Comparison of ENCODE assay signal across 14 cellular contexts in genomic region chr10:132333386-132333785, GRCh38. TPM values are rescaled to one million over a fixed set of nuclear protein-coding genes. Genes with fewer than 3 reads are reported as not detected.
DNase-seq lines count a peak whose midpoint lies in the region; ATAC-seq and TF ChIP-seq lines count a peak whose summit lies in the region.
"Had no signal": no experiment of that assay in that cellular context is flagged by ENCODE, and none has a peak within 500 bp of the region (broad histone marks: within the 10 kb centered on the region; RNA-seq: fewer than 3 reads in every experiment).

No MANE protein-coding gene starts in this region.

- no peak for ATAC-seq in GM19023 (IDR thresholded peaks at IDR 0.05; ENCODE audit: unreplicated experiment)
- ATAC-seq in left colon: no peak
- ATAC-seq in HG03095 (IDR thresholded peaks at IDR 0.05; ENCODE audit: unreplicated experiment): no peak
- ATAC-seq: right cardiac atrium had no signal

- CTCF ChIA-PET in Caco-2 (lab: Charles Lee): no interaction called here
- CTCF ChIA-PET in activated CD4-positive, alpha-beta memory T cell treated with anti-CD3 and anti-CD28 coated beads for 36 hours (lab: Charles Lee): no interaction called here

- H4K20me1 ChIP-seq in BLaER1 (peaks cover 23% of the 10 kb centered on the region), MM.1S (ENCODE audit: insufficient read depth, low read length) (no peaks in the 10 kb centered on the region)

- no peaks in the 10 kb centered on the region for H3K9me2 ChIP-seq in MM.1S (replicated peaks; ENCODE audit: insufficient read depth, low read length)

- no TSS peak for BruUV-seq in Caco-2 (replicated peaks; lab: Mats Ljungman, UMichigan)

- DNase-seq in Caco-2 (no peak), MM.1S (no peak), left colon (no peak)
- DNase-seq in activated CD4-positive, alpha-beta memory T cell treated with anti-CD3 and anti-CD28 coated beads for 36 hours: no peak
- DNase-seq: GF-D8; NCI-H2107; SJCRH30; stimulated activated CD4-positive, alpha-beta T cell treated with anti-CD3 and anti-CD28 coated beads, Interleukin-4, amount 100 ng/mL, for 24 hours; stimulated activated naive CD4-positive, alpha-beta T cell had no signal

- no peak overlapping the region for H3K9ac ChIP-seq in BLaER1
- peak overlapping the region; percentile 82 for H3K9ac ChIP-seq in mucosa of stomach (ENCODE audit: low read length)
- no peak overlapping the region for H3K9ac ChIP-seq in MM.1S (ENCODE audit: low read length)

- H3K27me3 Mint-ChIP-seq in Caco-2 (ENCODE audit: insufficient read depth, unreplicated experiment): no peaks in the 10 kb centered on the region
- H3K27me3 Mint-ChIP-seq in activated CD4-positive, alpha-beta memory T cell treated with anti-CD3 and anti-CD28 coated beads for 36 hours: peaks cover 1% of the 10 kb centered on the region

- intact Hi-C loops in Caco-2 (cut with micrococcal nuclease; ENCODE audit: unreplicated experiment) (no loop called here), left colon (cut with DNase I, micrococcal nuclease) (no loop called here)
- intact Hi-C loops in activated CD4-positive, alpha-beta memory T cell treated with anti-CD3 and anti-CD28 coated beads for 36 hours (cut with micrococcal nuclease): loop anchor here (2.0 to 5.0 kb wide), 4 partner anchors 64 to 975 kb away; partner anchors contain the start of genes PPP2R2D, PWWP2B, TUBGCP2 and ZNF511

- H3K27ac ChIP-seq in BLaER1 (no peak overlapping the region), MM.1S (ENCODE audit: low read length) (no peak overlapping the region)
- H3K27ac ChIP-seq: SJCRH30 had no signal

- H3K36me3 Mint-ChIP-seq in Caco-2 (ENCODE audit: insufficient read depth, unreplicated experiment): peaks cover 45% of the 10 kb centered on the region
- H3K36me3 Mint-ChIP-seq in activated CD4-positive, alpha-beta memory T cell treated with anti-CD3 and anti-CD28 coated beads for 36 hours: peaks cover 19% of the 10 kb centered on the region

- peaks cover 4% of the 10 kb centered on the region for H3F3A ChIP-seq in MM.1S (ENCODE audit: insufficient read depth, low read length)

- peak overlapping the region; percentile 83 for H3K27ac Mint-ChIP-seq in Caco-2 (ENCODE audit: unreplicated experiment)
- H3K27ac Mint-ChIP-seq in activated CD4-positive, alpha-beta memory T cell treated with anti-CD3 and anti-CD28 coated beads for 36 hours: no peak overlapping the region

- no peak overlapping the region for H2AFZ ChIP-seq in MM.1S (ENCODE audit: low read length)

- H3K9me3 ChIP-seq in BLaER1 (no peaks in the 10 kb centered on the region), Caco-2 (no peaks in the 10 kb centered on the region), mucosa of stomach (ENCODE audit: control insufficient read depth, low read length) (no peaks in the 10 kb centered on the region), MM.1S (replicated peaks; ENCODE audit: insufficient read depth, low read length) (no peaks in the 10 kb centered on the region)
- H3K9me3 ChIP-seq: SJCRH30 had no signal

- TF ChIP-seq CTCF in Caco-2 (IDR thresholded peaks at IDR 0.05; ENCODE audit: insufficient read depth in 1 of 2, low read depth in 1 of 2, low read length in 1 of 2, severe bottlenecking in 1 of 2, unreplicated experiment in 1 of 2) (no peak), MM.1S (IDR thresholded peaks at IDR 0.05; ENCODE audit: low read length) (no peak)

- peak overlapping the region; percentile 93 for H3K4me2 ChIP-seq in BLaER1
- no peak overlapping the region for H3K4me2 ChIP-seq in MM.1S (ENCODE audit: low read depth, low read length)

- no peaks in the 10 kb centered on the region for H3K27me3 ChIP-seq in BLaER1
- H3K27me3 ChIP-seq in Caco-2 (replicated peaks; ENCODE audit: control insufficient read depth, insufficient read depth, low read length): no peaks in the 10 kb centered on the region
- no peaks in the 10 kb centered on the region for H3K27me3 ChIP-seq in mucosa of stomach (ENCODE audit: control insufficient read depth, insufficient read depth, low read length)
- H3K27me3 ChIP-seq in MM.1S (replicated peaks; ENCODE audit: insufficient read depth, low read length): no peaks in the 10 kb centered on the region
- H3K27me3 ChIP-seq: SJCRH30 had no signal

- H3K9me3 Mint-ChIP-seq in Caco-2 (ENCODE audit: unreplicated experiment): no peaks in the 10 kb centered on the region
- H3K9me3 Mint-ChIP-seq in activated CD4-positive, alpha-beta memory T cell treated with anti-CD3 and anti-CD28 coated beads for 36 hours: peaks cover 2% of the 10 kb centered on the region

- H3K4me1 ChIP-seq in BLaER1 (peaks cover 60% of the 10 kb centered on the region), Caco-2 (peaks cover 18% of the 10 kb centered on the region; the same call in 1 of the 2 replicates), mucosa of stomach (ENCODE audit: control insufficient read depth, insufficient read depth, low read length) (peaks cover 30% of the 10 kb centered on the region), MM.1S (ENCODE audit: low read length) (peaks cover 6% of the 10 kb centered on the region; the same call in 1 of the 2 replicates)
- H3K4me1 ChIP-seq: SJCRH30 had no signal

- H3K79me2 ChIP-seq in MM.1S (ENCODE audit: low read length): peaks cover 29% of the 10 kb centered on the region

- H3K4me3 ChIP-seq in BLaER1 (no peak overlapping the region), Caco-2 (ENCODE audit: low read depth, low read length) (no peak overlapping the region), mucosa of stomach (ENCODE audit: low read length) (no peak overlapping the region), MM.1S (ENCODE audit: low read length) (no peak overlapping the region)

- H3K4me3 Mint-ChIP-seq in Caco-2 (ENCODE audit: unreplicated experiment): peak overlapping the region; percentile 91
- H3K4me3 Mint-ChIP-seq in activated CD4-positive, alpha-beta memory T cell treated with anti-CD3 and anti-CD28 coated beads for 36 hours: peak overlapping the region; percentile 90

- POLR2A ChIA-PET in Caco-2 (lab: Charles Lee): no interaction called here
- POLR2A ChIA-PET in activated CD4-positive, alpha-beta memory T cell treated with anti-CD3 and anti-CD28 coated beads for 36 hours (lab: Charles Lee): no interaction called here

- peaks cover 33% of the 10 kb centered on the region for H3K4me1 Mint-ChIP-seq in Caco-2 (ENCODE audit: low read depth, unreplicated experiment)
- peaks cover 40% of the 10 kb centered on the region for H3K4me1 Mint-ChIP-seq in activated CD4-positive, alpha-beta memory T cell treated with anti-CD3 and anti-CD28 coated beads for 36 hours (ENCODE audit: low read depth)

- peaks cover 15% of the 10 kb centered on the region for H3K36me3 ChIP-seq in BLaER1
- H3K36me3 ChIP-seq in Caco-2 (ENCODE audit: control insufficient read depth, insufficient read depth, low read length): no peaks in the 10 kb centered on the region
- no peaks in the 10 kb centered on the region for H3K36me3 ChIP-seq in mucosa of stomach (ENCODE audit: control insufficient read depth, insufficient read depth, low read length)
- no peaks in the 10 kb centered on the region for H3K36me3 ChIP-seq in MM.1S (replicated peaks; ENCODE audit: insufficient read depth, low read length)
- H3K36me3 ChIP-seq: SJCRH30 had no signal

RNA-seq across cellular contexts. Expression of gene LRRC27, which starts 1.4 kb away (rescaled TPM):
- total RNA-seq in Caco-2 (2022): 11.7 and 12.5 TPM in 2 replicates
- total RNA-seq in activated CD4-positive, alpha-beta memory T cell treated with anti-CD3 and anti-CD28 coated beads for 36 hours: 1 to 10 TPM; 2.5 to 2.8 TPM
- 1 to 10 TPM; 6.5 to 9.2 TPM for total RNA-seq in left colon

RNA-seq across cellular contexts. Expression of gene STK32C, which starts 25.6 kb away (rescaled TPM):
- total RNA-seq in Caco-2 (2022): 11.9 and 13.3 TPM in 2 replicates
- total RNA-seq in activated CD4-positive, alpha-beta memory T cell treated with anti-CD3 and anti-CD28 coated beads for 36 hours: 10 to 100 TPM; 14.8 to 16.1 TPM
- total RNA-seq in left colon: 10 to 100 TPM in 1 of 2 donors, 1 to 10 TPM in 1; 8.4 to 10.0 TPM
